Comparison of ENCODE assay signal across 8 cellular contexts in the genomic region with DNA sequence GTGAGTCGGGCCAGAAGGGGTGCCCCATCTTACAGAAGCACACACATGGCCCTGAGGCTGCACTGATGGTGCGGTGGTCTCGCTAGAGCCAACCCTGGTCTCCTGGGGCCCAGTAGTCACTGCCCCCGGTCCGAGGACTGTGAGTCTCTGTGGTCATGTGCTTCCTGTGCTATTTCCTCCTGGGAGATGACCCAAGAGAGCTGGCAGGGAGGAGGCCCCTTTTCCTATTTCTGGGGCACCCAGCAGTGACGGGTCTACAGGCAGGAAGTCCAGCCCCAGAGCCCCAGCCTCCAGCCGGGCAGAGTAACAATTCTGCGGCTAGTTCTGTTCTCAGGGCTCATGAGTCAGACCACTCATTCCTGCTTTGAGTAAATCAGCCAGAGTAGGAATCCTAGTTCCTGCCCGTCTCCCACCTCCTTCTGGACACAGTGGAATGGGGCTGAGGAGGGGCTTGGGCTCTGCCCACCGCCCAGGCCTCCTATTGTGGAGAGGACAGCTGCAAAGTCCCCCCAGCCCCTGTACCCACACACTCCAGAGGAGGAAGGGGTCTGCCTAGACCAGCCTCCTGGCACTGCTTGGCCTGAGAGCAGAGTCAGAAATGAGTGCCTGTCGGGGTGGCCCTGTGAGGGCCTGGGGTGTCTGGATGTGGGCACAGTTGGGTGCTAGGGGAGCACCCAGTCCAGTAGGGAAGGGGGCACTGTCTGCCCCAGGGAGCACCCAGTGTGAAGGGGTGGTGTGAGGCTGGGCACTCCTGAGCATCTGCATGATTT.
DNase-seq lines count a peak whose midpoint lies in the region; ATAC-seq and TF ChIP-seq lines count a peak whose summit lies in the region.

No MANE protein-coding gene starts in this region.

- no peak overlapping the region for H3K27ac Mint-ChIP-seq in CD4-positive, alpha-beta T cell
- peak overlapping the region; percentile 72 for H3K27ac Mint-ChIP-seq in activated T-helper 1 cell treated with anti-CD3 and anti-CD28 coated beads, Interleukin-12 subunit alpha, Interleukin-12 subunit beta, Interleukin-2, Interleukin-4 antibody, amounts not matched to agents 30 ng/mL and 10 ng/mL and 1 ng/mL, durations not matched to agents 14 hours and 24 hours and 36 hours

- POLR2A ChIA-PET in CD4-positive, alpha-beta T cell (lab: Charles Lee), result no interaction called here

- no peaks in the 10 kb centered on the region for H3K27me3 ChIP-seq in CD4-positive, alpha-beta T cell (ENCODE audit: control insufficient read depth, insufficient read depth, low read length)

- no peaks in the 10 kb centered on the region for H3K9me3 ChIP-seq in CD4-positive, alpha-beta T cell (ENCODE audit: control insufficient read depth, low read length)

- H3K4me3 ChIP-seq in retinal pigment epithelial cell (ENCODE audit: low read length), result no peak overlapping the region

- H3K36me3 Mint-ChIP-seq in CD4-positive, alpha-beta T cell (ENCODE audit: low read depth), result no peaks in the 10 kb centered on the region
- peaks cover 9% of the 10 kb centered on the region for H3K36me3 Mint-ChIP-seq in activated T-helper 1 cell treated with anti-CD3 and anti-CD28 coated beads, Interleukin-12 subunit alpha, Interleukin-12 subunit beta, Interleukin-2, Interleukin-4 antibody, amounts not matched to agents 30 ng/mL and 10 ng/mL and 1 ng/mL, durations not matched to agents 14 hours and 24 hours and 36 hours (ENCODE audit: low read depth)

- no peak overlapping the region for H3K4me3 Mint-ChIP-seq in CD4-positive, alpha-beta T cell
- H3K4me3 Mint-ChIP-seq in activated T-helper 1 cell treated with anti-CD3 and anti-CD28 coated beads, Interleukin-12 subunit alpha, Interleukin-12 subunit beta, Interleukin-2, Interleukin-4 antibody, amounts not matched to agents 30 ng/mL and 10 ng/mL and 1 ng/mL, durations not matched to agents 14 hours and 24 hours and 36 hours, result no peak overlapping the region

- no peaks in the 10 kb centered on the region for H3K9me3 Mint-ChIP-seq in CD4-positive, alpha-beta T cell
- no peaks in the 10 kb centered on the region for H3K9me3 Mint-ChIP-seq in activated T-helper 1 cell treated with anti-CD3 and anti-CD28 coated beads, Interleukin-12 subunit alpha, Interleukin-12 subunit beta, Interleukin-2, Interleukin-4 antibody, amounts not matched to agents 30 ng/mL and 10 ng/mL and 1 ng/mL, durations not matched to agents 14 hours and 24 hours and 36 hours

- H3K4me1 Mint-ChIP-seq in CD4-positive, alpha-beta T cell (ENCODE audit: low read depth), result peaks cover 14% of the 10 kb centered on the region
- peaks cover 31% of the 10 kb centered on the region for H3K4me1 Mint-ChIP-seq in activated T-helper 1 cell treated with anti-CD3 and anti-CD28 coated beads, Interleukin-12 subunit alpha, Interleukin-12 subunit beta, Interleukin-2, Interleukin-4 antibody, amounts not matched to agents 30 ng/mL and 10 ng/mL and 1 ng/mL, durations not matched to agents 14 hours and 24 hours and 36 hours (ENCODE audit: low read depth)

- CTCF ChIA-PET in CD4-positive, alpha-beta T cell (lab: Charles Lee), result interaction anchor here (1.4 kb wide), 1 partner anchor 72 kb away, joined by 3 read pairs; no protein-coding TSS in a partner anchor

- H3K27me3 Mint-ChIP-seq in CD4-positive, alpha-beta T cell, result no peaks in the 10 kb centered on the region
- no peaks in the 10 kb centered on the region for H3K27me3 Mint-ChIP-seq in activated T-helper 1 cell treated with anti-CD3 and anti-CD28 coated beads, Interleukin-12 subunit alpha, Interleukin-12 subunit beta, Interleukin-2, Interleukin-4 antibody, amounts not matched to agents 30 ng/mL and 10 ng/mL and 1 ng/mL, durations not matched to agents 14 hours and 24 hours and 36 hours (ENCODE audit: insufficient read depth)

- intact Hi-C loops in CD4-positive, alpha-beta T cell (cut with DNase I, micrococcal nuclease), result no loop called here
- intact Hi-C loops in activated T-helper 1 cell treated with anti-CD3 and anti-CD28 coated beads, Interleukin-12 subunit alpha, Interleukin-12 subunit beta, Interleukin-2, Interleukin-4 antibody, amounts not matched to agents 30 ng/mL and 10 ng/mL and 1 ng/mL, durations not matched to agents 14 hours and 24 hours and 36 hours (cut with micrococcal nuclease), result loop anchor here (2.0 kb wide), 1 partner anchor 18 kb away; no protein-coding TSS in a partner anchor
- intact Hi-C loops in Right ventricle myocardium inferior (cut with DNase I), result no loop called here

- no peak for DNase-seq in CD4-positive, alpha-beta T cell
- DNase-seq in activated T-helper 1 cell treated with anti-CD3 and anti-CD28 coated beads, Interleukin-12 subunit alpha, Interleukin-12 subunit beta, Interleukin-2, Interleukin-4 antibody, amounts not matched to agents 30 ng/mL and 10 ng/mL and 1 ng/mL, durations not matched to agents 14 hours and 24 hours and 36 hours (ENCODE audit: low spot score), result no peak
- peak; percentile 83 for DNase-seq in Right ventricle myocardium inferior (ENCODE audit: missing footprints)
- DNase-seq in retinal pigment epithelial cell (ENCODE audit: low read depth), result peak; percentile 64
- no peak for DNase-seq in retina
- DNase-seq in GDM1 (lab: John Stamatoyannopoulos, UW), result no peak

- H3K27ac ChIP-seq in CD4-positive, alpha-beta T cell (ENCODE audit: low read depth, low read length), result no peak overlapping the region

- ATAC-seq in CD4-positive, alpha-beta T cell (ENCODE audit: poor library complexity), result peak; percentile 21
- ATAC-seq in GM19463 (IDR thresholded peaks at IDR 0.05; ENCODE audit: unreplicated experiment) (peak; percentile 88), HG03521 (IDR thresholded peaks at IDR 0.05; ENCODE audit: unreplicated experiment) (peak; percentile 86), Right ventricle myocardium inferior (peak; percentile 47)

- TF ChIP-seq CTCF in CD4-positive, alpha-beta T cell (IDR thresholded peaks at IDR 0.05), result no peak
- no peak for TF ChIP-seq CTCF in retinal pigment epithelial cell (conservative IDR thresholded peaks at IDR 0.05; ENCODE audit: low read depth, low read length)

Comparison
In these comparisons a context has a peak if more than half of its experiments do, and no peak if none do; other contexts are left out.
1. ATAC-seq: peak in every context shown above with its lines; median percentile 88 in GM19463; 86 in HG03521; 47 in Right ventricle myocardium inferior; 21 in CD4-positive, alpha-beta T cell.
2. DNase-seq: peak in Right ventricle myocardium inferior (single experiment) and retinal pigment epithelial cell (single experiment); none in CD4-positive, alpha-beta T cell (0 of 10), activated T-helper 1 cell treated with anti-CD3 and anti-CD28 coated beads, Interleukin-12 subunit alpha, Interleukin-12 subunit beta, Interleukin-2, Interleukin-4 antibody, amounts not matched to agents 30 ng/mL and 10 ng/mL and 1 ng/mL, durations not matched to agents 14 hours and 24 hours and 36 hours (single experiment), retina (single experiment) and GDM1 (single experiment).